ENCODE assay signal across 9 cellular contexts in genomic region chr10:32317795-32318194, GRCh38.
DNase-seq lines count a peak whose midpoint lies in the region; ATAC-seq and TF ChIP-seq lines count a peak whose summit lies in the region.
"Had no signal": no experiment of that assay in that cellular context is flagged by ENCODE, and none has a peak within 500 bp of the region (broad histone marks: within the 10 kb centered on the region; RNA-seq: fewer than 3 reads in every experiment).

No MANE protein-coding gene starts in this region.

- H3K4me1 Mint-ChIP-seq in effector memory CD8-positive, alpha-beta T cell (ENCODE audit: low read depth in 2 of 2) = peaks cover 57 to 80% of the 10 kb centered on the region in 2 donors

- ATAC-seq in GM19463 (IDR thresholded peaks at IDR 0.05; ENCODE audit: unreplicated experiment) = peak; percentile 90
- ATAC-seq in HG03175 (IDR thresholded peaks at IDR 0.05; ENCODE audit: unreplicated experiment) = peak; percentile 97
- ATAC-seq in effector memory CD8-positive, alpha-beta T cell (replicated peaks) = peak; percentile 88
- ATAC-seq: Panc1 had no signal

- peak; percentile 55 for DNase-seq in GM10266 (ENCODE audit: extremely low spot score)
- DNase-seq in effector memory CD8-positive, alpha-beta T cell = no peak
- DNase-seq in NCI-H1436 (lab: John Stamatoyannopoulos, UW) = no peak
- DNase-seq in HEK293T (ENCODE audit: extremely low spot score) = no peak
- no peak for DNase-seq in AML-193 (lab: John Stamatoyannopoulos, UW)
- DNase-seq in iPS-NIHi11 (ENCODE audit: low spot score) = no peak

- H3K27ac Mint-ChIP-seq in effector memory CD8-positive, alpha-beta T cell = peak overlapping the region; percentile 49 to 72

- TF ChIP-seq CTCF in GM10266 (IDR thresholded peaks at IDR 0.05; ENCODE audit: control insufficient read depth, insufficient read depth, low read depth, missing control alignments) = no peak

- H3K9me3 Mint-ChIP-seq in effector memory CD8-positive, alpha-beta T cell = no peaks in the 10 kb centered on the region

- peak overlapping the region; percentile 46 to 56 for H3K4me3 Mint-ChIP-seq in effector memory CD8-positive, alpha-beta T cell

- CTCF ChIA-PET in HEK293T (lab: Yijun Ruan, JAX) = no interaction called here

- POLR2A ChIA-PET in HEK293T (lab: Yijun Ruan, JAX) = no interaction called here

- no peaks in the 10 kb centered on the region for H3K27me3 Mint-ChIP-seq in effector memory CD8-positive, alpha-beta T cell

- H3K36me3 Mint-ChIP-seq in effector memory CD8-positive, alpha-beta T cell (ENCODE audit: insufficient read depth) = peaks cover 25% of the 10 kb centered on the region

TF ChIP-seq in HEK293T, 16 proteins besides CTCF, POLR2A, EP300 and RAD21:
- TF ChIP-seq NFRKB (IDR thresholded peaks at IDR 0.05) (no peak), FOXM1 (IDR thresholded peaks at IDR 0.05; ENCODE audit: borderline replicate concordance) (no peak), FOXK2 (IDR thresholded peaks at IDR 0.05) (no peak), ELF4 (IDR thresholded peaks at IDR 0.05) (no peak), ARNT (IDR thresholded peaks at IDR 0.05) (no peak), HDGF (IDR thresholded peaks at IDR 0.05; ENCODE audit: borderline replicate concordance) (no peak), BHLHE40 (IDR thresholded peaks at IDR 0.05; ENCODE audit: borderline replicate concordance) (no peak), CTBP1 (IDR thresholded peaks at IDR 0.05; ENCODE audit: borderline replicate concordance) (no peak), PKNOX1 (IDR thresholded peaks at IDR 0.05) (no peak), L3MBTL2 (conservative IDR thresholded peaks at IDR 0.05) (no peak), SP1 (IDR thresholded peaks at IDR 0.05) (no peak), FOXA1 (IDR thresholded peaks at IDR 0.05) (no peak), ZNF384 (IDR thresholded peaks at IDR 0.05) (no peak), SUZ12 (IDR thresholded peaks at IDR 0.05) (no peak), LEF1 (IDR thresholded peaks at IDR 0.05; ENCODE audit: borderline replicate concordance) (no peak), TARDBP (IDR thresholded peaks at IDR 0.05) (no peak)
